ENCODE assay signal across 8 cellular contexts in the genomic region with DNA sequence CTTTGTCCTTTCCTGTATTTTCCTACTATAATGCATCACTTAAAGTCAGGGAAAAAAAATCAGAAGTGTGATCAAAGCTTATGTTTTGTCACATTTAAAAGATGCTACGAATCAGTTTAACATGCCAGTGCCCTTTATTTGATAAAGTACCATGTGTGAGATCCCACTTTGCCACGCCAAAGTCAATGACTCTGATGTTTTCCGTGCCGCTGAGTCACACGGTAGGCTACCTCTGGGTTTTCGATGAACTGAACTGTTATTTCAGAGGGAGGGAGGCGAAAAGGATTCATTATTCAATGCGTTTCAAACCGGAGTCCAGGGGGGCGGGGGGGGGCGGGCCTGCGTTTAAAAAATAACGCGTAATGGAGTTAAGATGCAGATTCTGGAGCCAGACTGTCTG.
A peak's percentile ranks its signal among the peaks of the same experiment; 100 is the strongest.
DNase-seq lines count a peak whose midpoint lies in the region; ATAC-seq, FAIRE-seq and TF ChIP-seq lines count a peak whose summit lies in the region.

No MANE protein-coding gene starts in this region.

- H3K27me3 ChIP-seq in CD4-positive, CD25-positive, alpha-beta regulatory T cell (ENCODE audit: control insufficient read depth, insufficient read depth, low read length), result peaks cover 30% of the 10 kb centered on the region
- H3K27me3 ChIP-seq in MG63, result no peaks in the 10 kb centered on the region
- H3K27me3 ChIP-seq in small intestine (ENCODE audit: control insufficient read depth in 2 of 2, insufficient read depth in 2 of 2, low read length in 2 of 2), result peaks cover 0 to 13% of the 10 kb centered on the region in 2 donors

- peaks cover 0 to 6% (median 0%) of the 10 kb centered on the region in 7 donors for H3K9me3 Mint-ChIP-seq in CD4-positive, CD25-positive, alpha-beta regulatory T cell

- no peaks in the 10 kb centered on the region for H3K36me3 Mint-ChIP-seq in CD4-positive, CD25-positive, alpha-beta regulatory T cell

- H3K9me3 ChIP-seq in CD4-positive, CD25-positive, alpha-beta regulatory T cell (ENCODE audit: control insufficient read depth in 2 of 2, low read length in 2 of 2), result no peaks in the 10 kb centered on the region
- no peaks in the 10 kb centered on the region for H3K9me3 ChIP-seq in MG63
- H3K9me3 ChIP-seq in small intestine (ENCODE audit: control insufficient read depth, low read depth), result no peaks in the 10 kb centered on the region

- no peak for DNase-seq in CD4-positive, CD25-positive, alpha-beta regulatory T cell
- no peak for DNase-seq in MG63
- DNase-seq in dermis blood vessel endothelial cell, result peak; percentile 27
- DNase-seq in omental fat pad (ENCODE audit: low spot score), result no peak
- DNase-seq in small intestine, result no peak
- no peak for DNase-seq in A172 (ENCODE audit: low spot score)
- DNase-seq in NCI-H146 treated with DMSO at 0.1 percent for 48 hours (lab: John Stamatoyannopoulos, UW; ENCODE audit: unreplicated experiment), result no peak

- H3K36me3 ChIP-seq in CD4-positive, CD25-positive, alpha-beta regulatory T cell (ENCODE audit: control insufficient read depth, insufficient read depth, low read length), result no peaks in the 10 kb centered on the region
- H3K36me3 ChIP-seq in MG63 (no peaks in the 10 kb centered on the region), small intestine (ENCODE audit: control insufficient read depth in 2 of 2, insufficient read depth in 2 of 2, low read length in 2 of 2) (no peaks in the 10 kb centered on the region)

- FAIRE-seq in small intestine (lab: Jason Lieb, UNC), result no peak

- no peak overlapping the region for H3K27ac ChIP-seq in CD4-positive, CD25-positive, alpha-beta regulatory T cell (ENCODE audit: insufficient read depth, low read length, poor library complexity, severe bottlenecking)
- no peak overlapping the region for H3K27ac ChIP-seq in small intestine (ENCODE audit: low read depth in 1 of 2, low read length in 1 of 2)

- peak overlapping the region in 3 of 4 donors; percentile 69 to 84 (median 71) for H3K4me3 Mint-ChIP-seq in CD4-positive, CD25-positive, alpha-beta regulatory T cell

- peaks cover 53% of the 10 kb centered on the region for H3K27me3 Mint-ChIP-seq in CD4-positive, CD25-positive, alpha-beta regulatory T cell

- 5 to 15% (median 9%) methylated on average over 14 of the region's 14 CpGs for whole genome bisulfite sequencing in small intestine, 3 donors

- peaks cover 0 to 18% (median 6%) of the 10 kb centered on the region in 4 donors for H3K4me1 Mint-ChIP-seq in CD4-positive, CD25-positive, alpha-beta regulatory T cell

- ATAC-seq in CD4-positive, CD25-positive, alpha-beta regulatory T cell (ENCODE audit: low read depth in 2 of 2), result no peak
- ATAC-seq in omental fat pad (ENCODE audit: low FRiP score) (peak; percentile 50), HG03159 (IDR thresholded peaks at IDR 0.05; ENCODE audit: unreplicated experiment) (no peak)

- no peak overlapping the region for H3K4me3 ChIP-seq in CD4-positive, CD25-positive, alpha-beta regulatory T cell (ENCODE audit: low read depth, low read length)
- H3K4me3 ChIP-seq in MG63 (peak overlapping the region; percentile 33), small intestine (ENCODE audit: low read depth in 1 of 2, low read length in 2 of 2) (peak overlapping the region in 1 of 2 donors; percentile 50)

- TF ChIP-seq CTCF in omental fat pad (IDR thresholded peaks at IDR 0.05), result no peak

- H3K27ac Mint-ChIP-seq in CD4-positive, CD25-positive, alpha-beta regulatory T cell, result no peak overlapping the region

- peaks cover 11% of the 10 kb centered on the region for H3K4me1 ChIP-seq in CD4-positive, CD25-positive, alpha-beta regulatory T cell (ENCODE audit: control insufficient read depth, insufficient read depth, low read length, poor library complexity, severe bottlenecking)
- H3K4me1 ChIP-seq in small intestine (ENCODE audit: control insufficient read depth in 2 of 2, insufficient read depth in 1 of 2, low read depth in 1 of 2, low read length in 1 of 2), result peaks cover 0 to 3% of the 10 kb centered on the region in 2 donors
